22 cellular contexts compared by ENCODE assay signal in the genomic region with DNA sequence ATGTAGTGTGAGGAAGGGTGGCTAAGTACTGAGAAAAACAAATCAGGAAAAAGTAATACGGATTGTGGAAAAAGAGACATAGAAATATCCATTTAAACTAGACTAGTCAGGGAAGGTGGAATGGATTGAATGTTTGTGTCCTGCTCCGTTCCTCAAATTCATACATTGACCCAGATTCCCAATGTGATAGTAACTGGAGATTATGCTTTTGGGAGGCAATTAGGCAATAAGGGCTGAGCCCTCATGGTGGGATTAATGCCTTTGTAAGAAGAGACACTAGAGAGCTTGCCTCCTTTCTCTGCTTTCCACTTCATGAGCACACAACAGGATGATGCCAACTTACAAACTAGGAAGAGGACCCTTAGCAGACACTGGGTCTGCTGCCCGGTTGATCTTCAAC.
A peak's percentile ranks its signal among the peaks of the same experiment; 100 is the strongest.
DNase-seq lines count a peak whose midpoint lies in the region; TF ChIP-seq lines count a peak whose summit lies in the region.
"Had no signal": no experiment of that assay in that cellular context is flagged by ENCODE, and none has a peak within 500 bp of the region (broad histone marks: within the 10 kb centered on the region; RNA-seq: fewer than 3 reads in every experiment).

No MANE protein-coding gene starts in this region.

- H3K36me3 ChIP-seq in adrenal gland (replicated peaks in 1 of 2) (no peaks in the 10 kb centered on the region), endodermal cell (ENCODE audit: control insufficient read depth, insufficient read depth, low read length) (no peaks in the 10 kb centered on the region)
- H3K36me3 ChIP-seq: BLaER1, SJSA1 had no signal

- no peaks in the 10 kb centered on the region for H3K36me3 Mint-ChIP-seq in endodermal cell (ENCODE audit: low read depth)
- no peaks in the 10 kb centered on the region for H3K36me3 Mint-ChIP-seq in activated CD4-positive, alpha-beta memory T cell treated with anti-CD3 and anti-CD28 coated beads, Interleukin-2, amount 10 ng/mL, durations not matched to agents 7 days and 5 days (ENCODE audit: low read depth)
- H3K36me3 Mint-ChIP-seq: CD4-positive, alpha-beta memory T cell; T-cell had no signal

- H3K9ac ChIP-seq in endodermal cell (ENCODE audit: extremely low read depth, low read length, poor library complexity, severe bottlenecking), result no peak overlapping the region
- H3K9ac ChIP-seq: BLaER1, GM23248, KMS-11 had no signal

- no peak overlapping the region for H3K4me3 Mint-ChIP-seq in endodermal cell
- no peak overlapping the region for H3K4me3 Mint-ChIP-seq in activated CD4-positive, alpha-beta memory T cell treated with anti-CD3 and anti-CD28 coated beads, Interleukin-2, amount 10 ng/mL, durations not matched to agents 7 days and 5 days
- H3K4me3 Mint-ChIP-seq: CD4-positive, alpha-beta memory T cell; H9; T-cell had no signal

- H3K9me3 ChIP-seq in adrenal gland (replicated peaks in 1 of 3) (no peaks in the 10 kb centered on the region), endodermal cell (ENCODE audit: control insufficient read depth, low read length) (no peaks in the 10 kb centered on the region)
- H3K9me3 ChIP-seq: BLaER1, Caco-2, SJSA1 had no signal

- peaks cover 4% of the 10 kb centered on the region for H3K27me3 Mint-ChIP-seq in endodermal cell (ENCODE audit: insufficient read depth)
- no peaks in the 10 kb centered on the region for H3K27me3 Mint-ChIP-seq in activated CD4-positive, alpha-beta memory T cell treated with anti-CD3 and anti-CD28 coated beads, Interleukin-2, amount 10 ng/mL, durations not matched to agents 7 days and 5 days
- H3K27me3 Mint-ChIP-seq: T-cell had no signal

- H3K27me3 ChIP-seq in adrenal gland (no peaks in the 10 kb centered on the region), endodermal cell (ENCODE audit: control insufficient read depth, insufficient read depth, low read length, poor library complexity, severe bottlenecking) (peaks cover 8% of the 10 kb centered on the region)
- H3K27me3 ChIP-seq: BLaER1, SJSA1 had no signal

- peak; percentile 14 for DNase-seq in NCI-H748 (lab: John Stamatoyannopoulos, UW; ENCODE audit: unreplicated experiment)
- DNase-seq in NCI-H748 treated with DMSO at 0.1 percent for 48 hours (lab: John Stamatoyannopoulos, UW), result no peak
- DNase-seq in NCI-H524 treated with DMSO at 0.1 percent for 48 hours (lab: John Stamatoyannopoulos, UW), result peak; percentile 81
- DNase-seq in SK-N-DZ (ENCODE audit: low spot score), result peak; percentile 19
- no peak for DNase-seq in adrenal gland
- DNase-seq in endodermal cell, result no peak
- no peak for DNase-seq in activated CD4-positive, alpha-beta memory T cell treated with anti-CD3 and anti-CD28 coated beads, Interleukin-2, amount 10 ng/mL, durations not matched to agents 7 days and 5 days
- DNase-seq: Caco-2; CD4-positive, alpha-beta memory T cell; GM23248; H9; IMR-90; MM.1S; NCI-H1417 treated with DMSO at 0.1 percent for 48 hours; NCI-H1694 treated with DMSO at 0.1 percent for 48 hours; NCI-H2107; NCI-H226; NCI-H526; T-cell had no signal

- H3K4me1 Mint-ChIP-seq in endodermal cell, result no peaks in the 10 kb centered on the region
- H3K4me1 Mint-ChIP-seq in activated CD4-positive, alpha-beta memory T cell treated with anti-CD3 and anti-CD28 coated beads, Interleukin-2, amount 10 ng/mL, durations not matched to agents 7 days and 5 days, result no peaks in the 10 kb centered on the region
- H3K4me1 Mint-ChIP-seq: CD4-positive, alpha-beta memory T cell; H9; T-cell had no signal

- H3K4me1 ChIP-seq in adrenal gland (replicated peaks in 1 of 2), result no peaks in the 10 kb centered on the region
- H3K4me1 ChIP-seq in endodermal cell (ENCODE audit: control insufficient read depth, insufficient read depth, low read length), result no peaks in the 10 kb centered on the region
- H3K4me1 ChIP-seq: BLaER1, Caco-2, SJSA1 had no signal

- no peaks in the 10 kb centered on the region for H3K9me3 Mint-ChIP-seq in endodermal cell
- H3K9me3 Mint-ChIP-seq in activated CD4-positive, alpha-beta memory T cell treated with anti-CD3 and anti-CD28 coated beads, Interleukin-2, amount 10 ng/mL, durations not matched to agents 7 days and 5 days, result peaks cover 7% of the 10 kb centered on the region
- H3K9me3 Mint-ChIP-seq: H9 had no signal

- POLR2A ChIA-PET in activated CD4-positive, alpha-beta memory T cell treated with anti-CD3 and anti-CD28 coated beads, Interleukin-2, amount 10 ng/mL, durations not matched to agents 7 days and 5 days (lab: Charles Lee), result no interaction called here

- H3K4me3 ChIP-seq in adrenal gland (no peak overlapping the region), endodermal cell (ENCODE audit: low read length) (no peak overlapping the region)
- H3K4me3 ChIP-seq: BLaER1, GM23248, SJSA1 had no signal

- H3K27ac Mint-ChIP-seq in endodermal cell, result no peak overlapping the region
- H3K27ac Mint-ChIP-seq in activated CD4-positive, alpha-beta memory T cell treated with anti-CD3 and anti-CD28 coated beads, Interleukin-2, amount 10 ng/mL, durations not matched to agents 7 days and 5 days, result no peak overlapping the region
- H3K27ac Mint-ChIP-seq: CD4-positive, alpha-beta memory T cell; H9; T-cell had no signal

- no peak for TF ChIP-seq POLR2A in adrenal gland (IDR thresholded peaks at IDR 0.05)

- intact Hi-C loops in adrenal gland (cut with DNase I), result no loop called here

- CTCF ChIA-PET in activated CD4-positive, alpha-beta memory T cell treated with anti-CD3 and anti-CD28 coated beads, Interleukin-2, amount 10 ng/mL, durations not matched to agents 7 days and 5 days (lab: Charles Lee), result no interaction called here

- TF ChIP-seq CTCF in adrenal gland (IDR thresholded peaks at IDR 0.05) (no peak), endodermal cell (conservative IDR thresholded peaks at IDR 0.05) (no peak)

- H3K27ac ChIP-seq in adrenal gland (no peak overlapping the region), endodermal cell (ENCODE audit: low read depth, low read length) (no peak overlapping the region)
- H3K27ac ChIP-seq: BLaER1, GM23248, KMS-11, SJSA1 had no signal

- WGBS in adrenal gland, 4 donors, result 81 to 91% (median 85%) methylated on average over 3 of the region's 3 CpGs
- 88 to 93% methylated on average over 2 to 3 of the region's 3 CpGs for WGBS in endodermal cell (ENCODE audit: insufficient coverage in 1 of 2, insufficient read length in 1 of 2), 2 experiments

Comparison
In these comparisons a context has a peak if more than half of its experiments do, and no peak if none do; other contexts are left out.
1. DNase-seq: peak in NCI-H748 (single experiment), NCI-H524 treated with DMSO at 0.1 percent for 48 hours (single experiment) and SK-N-DZ (single experiment); none in NCI-H748 treated with DMSO at 0.1 percent for 48 hours (single experiment), adrenal gland (0 of 7), endodermal cell (single experiment) and activated CD4-positive, alpha-beta memory T cell treated with anti-CD3 and anti-CD28 coated beads, Interleukin-2, amount 10 ng/mL, durations not matched to agents 7 days and 5 days (single experiment).